ENCODE assay signal across 8 cellular contexts in genomic region chr19:32407004-32407992, GRCh38. TPM values are rescaled to one million over a fixed set of nuclear protein-coding genes. Genes with fewer than 3 reads are reported as not detected.
DNase-seq lines count a peak whose midpoint lies in the region; ATAC-seq lines count a peak whose summit lies in the region.

No MANE protein-coding gene starts in this region.

- DNase-seq in NCI-H510A treated with DMSO at 0.1 percent for 48 hours (lab: John Stamatoyannopoulos, UW): peak; percentile 31
- no peak for DNase-seq in NCI-H510A (lab: John Stamatoyannopoulos, UW)
- no peak for DNase-seq in T-cell
- DNase-seq in foreskin melanocyte: peak; percentile 8
- peak; percentile 45 for DNase-seq in skeletal muscle cell (ENCODE audit: low read depth)
- DNase-seq in trophoblast cell: no peak

- no peak overlapping the region for H4K91ac ChIP-seq in trophoblast cell (ENCODE audit: low read depth, low read length)

- no peak overlapping the region for H2BK12ac ChIP-seq in trophoblast cell (ENCODE audit: low read length)

- H3K79me1 ChIP-seq in trophoblast cell (ENCODE audit: low read length): peaks cover 12% of the 10 kb centered on the region

- H3K9ac ChIP-seq in trophoblast cell (ENCODE audit: low read length): no peak overlapping the region

- H3K9me3 ChIP-seq in trophoblast cell (ENCODE audit: insufficient read depth, low read depth, low read length): no peaks in the 10 kb centered on the region

- H2BK5ac ChIP-seq in trophoblast cell (ENCODE audit: low read depth, low read length, poor library complexity): no peak overlapping the region

- H4K8ac ChIP-seq in trophoblast cell (ENCODE audit: low read depth, low read length): no peak overlapping the region

- H3K4me2 ChIP-seq in trophoblast cell (ENCODE audit: low read length): no peak overlapping the region

- no peak overlapping the region for H4K12ac ChIP-seq in trophoblast cell (ENCODE audit: low read depth, low read length)

- H3K4me3 Mint-ChIP-seq in T-cell: peak overlapping the region; percentile 80 to 89 (median 82)

- H3K79me2 ChIP-seq in trophoblast cell (ENCODE audit: control insufficient read depth, insufficient read depth, low read length, poor library complexity): peaks cover 11% of the 10 kb centered on the region

- H3K36me3 Mint-ChIP-seq in T-cell: peaks cover 19% of the 10 kb centered on the region

- H3K18ac ChIP-seq in trophoblast cell (ENCODE audit: low read length): no peak overlapping the region

- no peaks in the 10 kb centered on the region for H3K9me3 Mint-ChIP-seq in T-cell

- 100% methylated on average over 1 of the region's 19 CpGs for WGBS in trophoblast cell (ENCODE audit: extremely low coverage, insufficient coverage, insufficient read length)

- no peak overlapping the region for H3K4ac ChIP-seq in trophoblast cell (ENCODE audit: low read depth, low read length)

- peaks cover 9 to 13% of the 10 kb centered on the region in 2 experiments for H3K36me3 ChIP-seq in trophoblast cell (ENCODE audit: control insufficient read depth in 1 of 2, insufficient read depth in 2 of 2, low read length in 2 of 2)

- ATAC-seq in T-cell (replicated peaks in 1 of 4) (no peak), GM18498 (IDR thresholded peaks at IDR 0.05; ENCODE audit: unreplicated experiment) (no peak), HG02763 (IDR thresholded peaks at IDR 0.05; ENCODE audit: unreplicated experiment) (no peak)

- H3K27me3 ChIP-seq in trophoblast cell (ENCODE audit: insufficient read depth, low read length): no peaks in the 10 kb centered on the region

- H3K4me1 ChIP-seq in trophoblast cell (ENCODE audit: control insufficient read depth in 1 of 2, insufficient read depth in 2 of 2, low read length in 2 of 2): peaks cover 8 to 9% of the 10 kb centered on the region in 2 experiments

- H2BK120ac ChIP-seq in trophoblast cell (ENCODE audit: insufficient read depth, low read length, poor library complexity): no peak overlapping the region

- H3K27ac Mint-ChIP-seq in T-cell: peak overlapping the region; percentile 84 to 85

- no peak overlapping the region for H2AK5ac ChIP-seq in trophoblast cell (ENCODE audit: low read length)

- H3K27me3 Mint-ChIP-seq in T-cell: no peaks in the 10 kb centered on the region

- CTCF ChIA-PET in T-cell (lab: Charles Lee): no interaction called here

- no peak overlapping the region for H2AFZ ChIP-seq in trophoblast cell (ENCODE audit: insufficient read depth, low read length, poor library complexity)

- POLR2A ChIA-PET in T-cell (lab: Charles Lee): no interaction called here

- no peak overlapping the region for H3K23ac ChIP-seq in trophoblast cell (ENCODE audit: low read length)

- H3K4me1 Mint-ChIP-seq in T-cell: peaks cover 14 to 26% (median 17%) of the 10 kb centered on the region in 3 donors

- peak overlapping the region; percentile 82 for H3K4me3 ChIP-seq in skeletal muscle cell (ENCODE audit: low read depth, low read length)
- H3K4me3 ChIP-seq in trophoblast cell (ENCODE audit: low read depth, low read length): no peak overlapping the region

- H3K14ac ChIP-seq in trophoblast cell (ENCODE audit: low read length): no peak overlapping the region

- H3K27ac ChIP-seq in trophoblast cell (ENCODE audit: low read depth, low read length): no peak overlapping the region

RNA-seq across cellular contexts. Expression of gene DPY19L3, which starts 1.7 kb away (rescaled TPM):
- 10 to 100 TPM; 11.1 to 17.4 (median 15.5) TPM for total RNA-seq in T-cell
- polyA plus RNA-seq in trophoblast cell (2013): 20.7 and 21.1 TPM in 2 replicates

Comparison
In these comparisons a context has a peak if more than half of its experiments do, and no peak if none do; other contexts are left out.
1. DNase-seq: peak in NCI-H510A treated with DMSO at 0.1 percent for 48 hours (single experiment), foreskin melanocyte (single experiment) and skeletal muscle cell (single experiment); none in NCI-H510A (single experiment), T-cell (0 of 34) and trophoblast cell (0 of 2).